1 cellular context compared by ENCODE assay signal in genomic region chr4:188660796-188661195, GRCh38.
TF ChIP-seq lines count a peak whose summit lies in the region.

No MANE protein-coding gene starts in this region.

TF ChIP-seq in IMR-90, 13 proteins besides CTCF, POLR2A, EP300 and RAD21 (continued from another document):
- TF ChIP-seq MAFK (IDR thresholded peaks at IDR 0.05; ENCODE audit: low read depth, low read length) (no peak), NFE2L2 (IDR thresholded peaks at IDR 0.05; ENCODE audit: low read depth, low read length) (no peak), CEBPB (IDR thresholded peaks at IDR 0.05; ENCODE audit: low read depth, low read length) (no peak)
- TF ChIP-seq, protein P1, sequence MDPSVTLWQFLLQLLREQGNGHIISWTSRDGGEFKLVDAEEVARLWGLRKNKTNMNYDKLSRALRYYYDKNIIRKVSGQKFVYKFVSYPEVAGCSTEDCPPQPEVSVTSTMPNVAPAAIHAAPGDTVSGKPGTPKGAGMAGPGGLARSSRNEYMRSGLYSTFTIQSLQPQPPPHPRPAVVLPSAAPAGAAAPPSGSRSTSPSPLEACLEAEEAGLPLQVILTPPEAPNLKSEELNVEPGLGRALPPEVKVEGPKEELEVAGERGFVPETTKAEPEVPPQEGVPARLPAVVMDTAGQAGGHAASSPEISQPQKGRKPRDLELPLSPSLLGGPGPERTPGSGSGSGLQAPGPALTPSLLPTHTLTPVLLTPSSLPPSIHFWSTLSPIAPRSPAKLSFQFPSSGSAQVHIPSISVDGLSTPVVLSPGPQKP (IDR thresholded peaks at IDR 0.05; ENCODE audit: borderline replicate concordance, low read depth, low read length) = no peak
